23 cellular contexts compared by ENCODE assay signal in the genomic region with DNA sequence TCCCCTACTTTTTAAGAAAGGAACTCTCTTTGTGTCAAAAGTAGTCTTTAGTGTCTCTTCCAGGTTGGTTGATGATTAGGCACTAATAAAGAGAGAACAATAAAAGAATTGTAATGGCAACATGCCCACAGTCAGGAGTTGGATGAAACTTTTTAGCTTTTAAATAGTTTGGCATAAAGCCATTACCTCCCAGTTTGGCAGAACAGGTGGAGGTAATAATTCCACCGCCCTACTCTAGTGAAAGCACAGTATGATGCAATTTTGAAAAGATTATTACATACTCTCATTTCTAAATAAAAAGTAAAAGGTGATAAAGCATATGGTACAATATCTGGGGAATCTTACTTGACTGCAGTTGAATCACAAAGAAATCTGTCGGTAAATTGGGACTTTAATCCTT.
DNase-seq lines count a peak whose midpoint lies in the region; ATAC-seq, FAIRE-seq and TF ChIP-seq lines count a peak whose summit lies in the region.
"Had no signal": no experiment of that assay in that cellular context is flagged by ENCODE, and none has a peak within 500 bp of the region (broad histone marks: within the 10 kb centered on the region; RNA-seq: fewer than 3 reads in every experiment).

No MANE protein-coding gene starts in this region.

- H4K8ac ChIP-seq in H1 (ENCODE audit: extremely low read depth, insufficient read depth, low read length), result no peak overlapping the region

- H3K14ac ChIP-seq in H1 (ENCODE audit: insufficient read length), result no peak overlapping the region

- no peak for TF ChIP-seq POLR2A in H1 (IDR thresholded peaks at IDR 0.05; ENCODE audit: control extremely low read depth in 1 of 2, low read depth in 2 of 2, low read length in 2 of 2)

- no peak overlapping the region for H3K27ac ChIP-seq in PC-3 (ENCODE audit: low read length)
- H3K27ac ChIP-seq in H1 (ENCODE audit: low read depth, low read length), result no peak overlapping the region
- H3K27ac ChIP-seq in psoas muscle, result no peak overlapping the region
- H3K27ac ChIP-seq: GM23248 had no signal

- H3K4me3 Mint-ChIP-seq in natural killer cell, result no peak overlapping the region
- H3K4me3 Mint-ChIP-seq: CD4-positive, CD25-positive, alpha-beta regulatory T cell; CD8-positive, alpha-beta memory T cell; HFFc6 had no signal

- H3K36me3 Mint-ChIP-seq in natural killer cell, result no peaks in the 10 kb centered on the region
- H3K36me3 Mint-ChIP-seq: CD4-positive, CD25-positive, alpha-beta regulatory T cell; CD8-positive, alpha-beta memory T cell had no signal

- CTCF ChIA-PET in PC-3 (lab: Charles Lee), result no interaction called here
- CTCF ChIA-PET in H1 (lab: Charles Lee; ENCODE audit: partially characterized antibody), result interaction anchor here (1.2 kb wide), 1 partner anchor 529 kb away, joined by 5 read pairs; no protein-coding TSS in a partner anchor

- H3K36me3 ChIP-seq in PC-3 (ENCODE audit: low read depth, low read length) (no peaks in the 10 kb centered on the region), H1 (ENCODE audit: control insufficient read depth in 2 of 4, insufficient read depth in 4 of 4, low read length in 3 of 4) (no peaks in the 10 kb centered on the region), psoas muscle (ENCODE audit: insufficient read depth in 1 of 2, low read depth in 1 of 2) (no peaks in the 10 kb centered on the region)
- H3K36me3 ChIP-seq: BE2C had no signal

- no peak overlapping the region for H3K9ac ChIP-seq in PC-3 (ENCODE audit: low read length)
- no peak overlapping the region for H3K9ac ChIP-seq in H1 (replicated peaks in 1 of 4; ENCODE audit: extremely low read depth in 1 of 4, low read depth in 3 of 4, low read length in 3 of 4)
- H3K9ac ChIP-seq: GM23248 had no signal

- H2AFZ ChIP-seq in PC-3 (ENCODE audit: low read length) (no peak overlapping the region), H1 (ENCODE audit: low read length) (0 out of 2 replicates have a peak overlapping the region, but pooled peaks have one; percentile 63)
- H2AFZ ChIP-seq: GM23248 had no signal

- H3K27ac Mint-ChIP-seq in natural killer cell, result no peak overlapping the region
- H3K27ac Mint-ChIP-seq: CD4-positive, CD25-positive, alpha-beta regulatory T cell; CD8-positive, alpha-beta memory T cell; HFFc6 had no signal

- H3K4me2 ChIP-seq in PC-3 (ENCODE audit: low read length) (no peak overlapping the region), H1 (ENCODE audit: insufficient read depth in 1 of 2, low read depth in 2 of 2, low read length in 2 of 2) (no peak overlapping the region)

- H3K4ac ChIP-seq in H1 (replicated peaks; ENCODE audit: insufficient read length, low read depth, low read length), result no peak overlapping the region

- no peak overlapping the region for H4K5ac ChIP-seq in H1 (ENCODE audit: insufficient read length, low read depth, low read length)

- no peaks in the 10 kb centered on the region for H3K9me2 ChIP-seq in PC-3 (replicated peaks; ENCODE audit: low read length)

- no peaks in the 10 kb centered on the region for H3F3A ChIP-seq in PC-3 (ENCODE audit: low read length, unreplicated experiment)

- no peak overlapping the region for H2BK20ac ChIP-seq in H1 (ENCODE audit: low read length)

- no peak overlapping the region for H2BK5ac ChIP-seq in H1 (ENCODE audit: low read depth, low read length)

- H3K27me3 ChIP-seq in PC-3 (ENCODE audit: low read length) (no peaks in the 10 kb centered on the region), H1 (replicated peaks in 1 of 4; ENCODE audit: control insufficient read depth in 3 of 4, extremely low read depth in 1 of 4, insufficient read depth in 3 of 4, low read length in 3 of 4) (no peaks in the 10 kb centered on the region), psoas muscle (ENCODE audit: insufficient read depth in 3 of 3, low read length in 2 of 3) (no peaks in the 10 kb centered on the region)
- H3K27me3 ChIP-seq: BE2C had no signal

- no peak for TF ChIP-seq CTCF in PC-3 (conservative IDR thresholded peaks at IDR 0.05; ENCODE audit: low read depth, low read length)
- no peak for TF ChIP-seq CTCF in H1 (IDR thresholded peaks at IDR 0.05; ENCODE audit: control extremely low read depth in 1 of 3, insufficient read depth in 1 of 3, low read depth in 1 of 3, low read length in 3 of 3)
- no peak for TF ChIP-seq CTCF in natural killer cell (IDR thresholded peaks at IDR 0.05)
- TF ChIP-seq CTCF in psoas muscle (IDR thresholded peaks at IDR 0.05), result no peak

- H3K9me3 Mint-ChIP-seq in natural killer cell, result peaks cover 0 to 4% of the 10 kb centered on the region in 2 donors
- H3K9me3 Mint-ChIP-seq: HFFc6 had no signal

- H2AK5ac ChIP-seq in H1 (ENCODE audit: low read depth, low read length), result no peak overlapping the region

- 91% methylated on average over 2 of the region's 2 CpGs; no CpG with 5 or more reads in 1 of the 2 experiments for WGBS in H1 (ENCODE audit: extremely low coverage in 1 of 2, insufficient coverage in 1 of 2, insufficient read length in 1 of 2, insufficient replicate concordance in 2 of 2, low coverage in 1 of 2, low lambda C conversion rate in 2 of 2, missing lambda C conversion rate in 1 of 2), 2 experiments
- 61 to 74% (median 73%) methylated on average over 2 of the region's 2 CpGs for WGBS in psoas muscle, 3 donors

- POLR2A ChIA-PET in PC-3 (lab: Charles Lee; ENCODE audit: unreplicated experiment), result interaction anchor here (0.5 kb wide), 1 partner anchor 448 kb away, joined by 3 read pairs; no protein-coding TSS in a partner anchor
- POLR2A ChIA-PET in H1 (lab: Charles Lee; ENCODE audit: partially characterized antibody), result no interaction called here

- H3K9me3 ChIP-seq in PC-3 (ENCODE audit: low read length) (no peaks in the 10 kb centered on the region), H1 (ENCODE audit: insufficient read depth in 2 of 2, low read depth in 1 of 2, low read length in 1 of 2) (no peaks in the 10 kb centered on the region), psoas muscle (no peaks in the 10 kb centered on the region)
- H3K9me3 ChIP-seq: BE2C had no signal

- no peak overlapping the region for H3K56ac ChIP-seq in H1 (replicated peaks; ENCODE audit: insufficient read length, low read depth, low read length)

- no peaks in the 10 kb centered on the region for H3K79me2 ChIP-seq in PC-3 (ENCODE audit: low read length)
- H3K79me2 ChIP-seq in H1 (ENCODE audit: control insufficient read depth in 1 of 2, insufficient read depth in 2 of 2, low read length in 2 of 2), result no peaks in the 10 kb centered on the region

- H2BK15ac ChIP-seq in H1 (ENCODE audit: low read length), result no peak overlapping the region

- ATAC-seq in PC-3 (no peak), natural killer cell (no peak), psoas muscle (no peak)
- ATAC-seq: HCT116, K562 had no signal

- H3K23me2 ChIP-seq in H1 (ENCODE audit: low read depth, low read length), result no peaks in the 10 kb centered on the region

- no peak overlapping the region for H2BK12ac ChIP-seq in H1 (ENCODE audit: low read depth, low read length)

- intact Hi-C loops in PC-3 (cut with micrococcal nuclease) (no loop called here), natural killer cell (cut with micrococcal nuclease) (no loop called here), psoas muscle (cut with DNase I) (no loop called here)

- no peak for TF ChIP-seq RAD21 in H1 (IDR thresholded peaks at IDR 0.05 in 1 of 2, conservative IDR thresholded peaks at IDR 0.05 in 1 of 2; ENCODE audit: low read depth in 2 of 2, low read length in 2 of 2)

- H3K4me1 ChIP-seq in PC-3 (ENCODE audit: insufficient read depth, low read length) (peaks cover 16% of the 10 kb centered on the region), H1 (replicated peaks in 1 of 4; ENCODE audit: control insufficient read depth in 3 of 4, insufficient read depth in 4 of 4, low read length in 3 of 4) (no peaks in the 10 kb centered on the region), psoas muscle (no peaks in the 10 kb centered on the region)
- H3K4me1 ChIP-seq: BE2C had no signal

- no peak overlapping the region for H3K18ac ChIP-seq in H1 (ENCODE audit: extremely low read depth, low read length)

- H3K4me3 ChIP-seq in PC-3 (ENCODE audit: low read length) (no peak overlapping the region), H1 (ENCODE audit: extremely low read depth in 1 of 4, insufficient read depth in 2 of 4, low read depth in 3 of 4, low read length in 4 of 4) (no peak overlapping the region), psoas muscle (no peak overlapping the region)
- H3K4me3 ChIP-seq: GM23248, K562 had no signal

- H2BK120ac ChIP-seq in H1 (replicated peaks; ENCODE audit: low read depth, low read length), result no peak overlapping the region

- no peaks in the 10 kb centered on the region for H3K79me1 ChIP-seq in H1 (ENCODE audit: low read depth, low read length)

- no peaks in the 10 kb centered on the region for H4K20me1 ChIP-seq in PC-3 (ENCODE audit: low read length)
- no peaks in the 10 kb centered on the region for H4K20me1 ChIP-seq in H1 (replicated peaks in 1 of 2; ENCODE audit: control insufficient read depth in 1 of 2, insufficient read depth in 2 of 2, low read length in 2 of 2)

- H3K27me3 Mint-ChIP-seq in natural killer cell (ENCODE audit: low read depth in 2 of 2), result no peaks in the 10 kb centered on the region

- no peak for FAIRE-seq in H1 (lab: Jason Lieb, UNC)
- FAIRE-seq: A204.1, D721Med, GM12892, GM18507, K562 had no signal

- DNase-seq in HT-29 (ENCODE audit: low spot score) (peak; percentile 87), PC-3 (peak; percentile 35), H1 (ENCODE audit: low read depth in 1 of 2, low spot score in 2 of 2) (no peak), renal cortical epithelial cell (ENCODE audit: low read depth) (peak; percentile 2), HPDE6-E6E7 (ENCODE audit: extremely low spot score) (no peak), natural killer cell (no peak), psoas muscle (no peak)
- DNase-seq: ACHN; BE2C; C1 segment of cervical spinal cord; CD4-positive, CD25-positive, alpha-beta regulatory T cell; CD8-positive, alpha-beta memory T cell; COR-L47; GDM1; GM23248; H7; HFFc6 had no signal

- no TSS peak for BruUV-seq in PC-3 (replicated peaks; lab: Mats Ljungman, UMichigan)

- TF ChIP-seq EP300 in H1 (IDR thresholded peaks at IDR 0.05; ENCODE audit: borderline replicate concordance in 1 of 2, low read depth in 2 of 2, low read length in 2 of 2), result no peak

- no peak overlapping the region for H3K23ac ChIP-seq in H1 (ENCODE audit: insufficient read length)

- H3K4me1 Mint-ChIP-seq in natural killer cell, result no peaks in the 10 kb centered on the region
- H3K4me1 Mint-ChIP-seq: CD4-positive, CD25-positive, alpha-beta regulatory T cell; CD8-positive, alpha-beta memory T cell had no signal

- no peak overlapping the region for H4K91ac ChIP-seq in H1 (replicated peaks; ENCODE audit: insufficient read length, low read length)

TF ChIP-seq in H1, 55 proteins besides CTCF, POLR2A, EP300 and RAD21 (continues in another document):
- TF ChIP-seq CTBP2 (IDR thresholded peaks at IDR 0.05; ENCODE audit: borderline replicate concordance, insufficient read depth, insufficient read length, low read length) (no peak), TAF1 (IDR thresholded peaks at IDR 0.05; ENCODE audit: low read depth, low read length) (no peak), BCL11A (IDR thresholded peaks at IDR 0.05; ENCODE audit: low read depth in 2 of 2, low read length in 2 of 2) (no peak), CEBPB (IDR thresholded peaks at IDR 0.05; ENCODE audit: low read depth, low read length) (no peak), RXRA (IDR thresholded peaks at IDR 0.05; ENCODE audit: insufficient read depth, low read depth, low read length) (no peak), RNF2 (IDR thresholded peaks at IDR 0.05; ENCODE audit: borderline replicate concordance, low read depth, low read length, missing control alignments, poor library complexity, severe bottlenecking) (no peak)

Comparison
In these comparisons a context has a peak if more than half of its experiments do, and no peak if none do; other contexts are left out.
1. DNase-seq: peak in HT-29 (single experiment), PC-3 (single experiment) and renal cortical epithelial cell (single experiment); none in H1 (0 of 2), HPDE6-E6E7 (single experiment), natural killer cell (single experiment) and psoas muscle (0 of 2).